In the genomic region with DNA sequence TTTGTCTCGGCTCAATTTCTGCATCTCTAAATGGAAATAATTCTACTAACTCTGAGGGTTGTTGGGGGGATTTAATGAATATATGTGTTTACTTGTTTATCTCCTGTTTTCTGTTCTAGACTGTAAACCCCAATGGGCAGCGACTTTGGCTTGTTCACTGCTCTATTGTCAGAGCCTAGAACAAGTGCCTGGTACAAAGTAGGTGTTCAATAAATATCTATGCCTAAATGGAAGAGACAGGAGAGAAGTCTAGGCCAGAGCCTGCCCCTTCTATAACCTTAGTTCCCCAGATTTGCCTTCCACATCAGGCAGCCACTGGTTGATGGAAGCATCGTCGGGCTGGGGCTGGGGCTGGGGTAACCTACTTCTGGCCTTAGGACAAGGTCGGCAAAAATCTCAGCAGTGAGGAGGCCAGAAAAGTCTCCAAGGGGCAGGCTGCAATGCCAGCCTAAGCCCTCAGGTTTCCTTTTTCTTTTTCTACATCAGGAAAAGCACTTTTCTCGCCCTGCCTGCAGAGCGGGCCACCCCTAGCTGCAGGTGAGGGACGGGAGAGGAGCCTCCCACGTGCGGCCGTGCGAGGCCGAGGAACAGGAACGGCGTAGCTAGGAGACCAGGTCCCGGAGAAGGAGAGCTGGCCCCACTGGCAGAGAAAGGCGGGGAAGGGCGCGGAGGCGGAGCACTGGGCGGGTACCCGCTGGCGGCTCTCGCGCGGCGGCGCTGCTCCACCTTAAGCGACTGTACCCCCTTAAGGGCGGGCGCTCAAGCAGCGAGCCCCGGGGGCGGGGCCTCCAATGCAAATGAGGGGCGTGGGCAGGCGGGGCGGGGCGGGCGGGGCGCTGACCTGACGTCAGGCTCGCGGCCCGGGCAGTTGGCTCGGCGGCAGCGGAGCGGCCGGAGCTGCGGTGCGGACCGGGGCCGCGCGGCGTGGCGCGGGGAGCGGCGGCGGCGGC, we compare ENCODE assay signal across 8 cellular contexts. TPM values are rescaled to one million over a fixed set of nuclear protein-coding genes. Genes with fewer than 3 reads are reported as not detected.
DNase-seq lines count a peak whose midpoint lies in the region; ATAC-seq and TF ChIP-seq lines count a peak whose summit lies in the region.

A gene (plus strand): TSS at position 867 of the 950 bp plus-strand sequence. CDS start 98 bp downstream, outside the sequence.

- CTCF ChIA-PET in activated B cell treated with CpG ODN at 0.5 μM for 24 hours (lab: Charles Lee) = interaction anchor here (1.5 kb wide), 1 partner anchor 98 kb away, joined by 8 read pairs; a partner anchor contains a TSS

- TF ChIP-seq CTCF in activated B cell treated with CpG ODN at 0.5 μM for 24 hours (IDR thresholded peaks at IDR 0.05) = no peak

- H3K4me1 Mint-ChIP-seq in activated B cell treated with CpG ODN at 0.5 μM for 24 hours = peaks cover 49% of the 10 kb centered on the region

- no peaks in the 10 kb centered on the region for H3K9me3 Mint-ChIP-seq in activated B cell treated with CpG ODN at 0.5 μM for 24 hours

- POLR2A ChIA-PET in activated B cell treated with CpG ODN at 0.5 μM for 24 hours (lab: Charles Lee) = interaction anchor here (0.5 to 3.8 kb wide), 7 partner anchors 20 to 353 kb away, joined by 3 to 21 read pairs (median 8); a partner anchor contains a TSS

- peak within 1 kb of the TSS; percentile 89 for H3K27ac Mint-ChIP-seq in activated B cell treated with CpG ODN at 0.5 μM for 24 hours

- H3K4me3 Mint-ChIP-seq in activated B cell treated with CpG ODN at 0.5 μM for 24 hours = peak within 1 kb of the TSS; percentile 90

- H3K36me3 Mint-ChIP-seq in activated B cell treated with CpG ODN at 0.5 μM for 24 hours (ENCODE audit: low read depth) = no peaks in the 10 kb centered on the region

- ATAC-seq in GM19023 (IDR thresholded peaks at IDR 0.05; ENCODE audit: unreplicated experiment) (peak; percentile 89), HG03196 (IDR thresholded peaks at IDR 0.05; ENCODE audit: unreplicated experiment) (peak; percentile 73), activated B cell treated with CpG ODN at 0.5 μM for 24 hours (ENCODE audit: low read depth) (peak; percentile 91)

- peak; percentile 96 for DNase-seq in AG08396 (ENCODE audit: low spot score)
- DNase-seq in NCI-H226 = peak; percentile 86
- peak; percentile 89 for DNase-seq in activated B cell treated with CpG ODN at 0.5 μM for 24 hours
- DNase-seq in central memory CD4-positive, alpha-beta T cell = peak; percentile 84
- peak; percentile 97 for DNase-seq in islet precursor cell
- DNase-seq in stimulated activated CD4-positive, alpha-beta T cell treated with anti-CD3 and anti-CD28 coated beads, Interleukin-12 subunit alpha, Interleukin-12 subunit beta, amount 100 ng/mL, for 4 hours = peak; percentile 88

- no peaks in the 10 kb centered on the region for H3K27me3 Mint-ChIP-seq in activated B cell treated with CpG ODN at 0.5 μM for 24 hours

- intact Hi-C loops in activated B cell treated with CpG ODN at 0.5 μM for 24 hours (cut with micrococcal nuclease) = loop anchor here (1.0 to 10.0 kb wide), 8 partner anchors 20 to 902 kb away; a partner anchor contains a TSS

RNA-seq across cellular contexts. Expression of the gene that starts here (rescaled TPM):
- 7.4 and 10.0 TPM in 2 replicates for total RNA-seq in activated B cell treated with CpG ODN at 0.5 μM for 24 hours

Comparison
In these comparisons a context has a peak if more than half of its experiments do, and no peak if none do; other contexts are left out.
1. Peak in every context shown above with its lines: DNase-seq and ATAC-seq.